Comparison of ENCODE assay signal across 16 cellular contexts in genomic region chr2:159133795-159134194, GRCh38.
DNase-seq lines count a peak whose midpoint lies in the region; ATAC-seq and TF ChIP-seq lines count a peak whose summit lies in the region.
"Had no signal": no experiment of that assay in that cellular context is flagged by ENCODE, and none has a peak within 500 bp of the region (broad histone marks: within the 10 kb centered on the region; RNA-seq: fewer than 3 reads in every experiment).

No MANE protein-coding gene starts in this region.

- no peak overlapping the region for H3K27ac ChIP-seq in A673 (ENCODE audit: low read depth, low read length, poor library complexity, severe bottlenecking)

- H3K4me3 Mint-ChIP-seq in activated T-cell treated with anti-CD3 and anti-CD28 coated beads, Interleukin-2, amount 50 U/mL, for 4 hours, result no peak overlapping the region
- H3K4me3 Mint-ChIP-seq: activated naive CD8-positive, alpha-beta T cell treated with anti-CD3 and anti-CD28 coated beads for 36 hours; CD8-positive, alpha-beta T cell; memory B cell had no signal

- no peak overlapping the region for H3K4me3 ChIP-seq in A673 (ENCODE audit: low read depth, low read length, poor library complexity, severe bottlenecking)
- no peak overlapping the region for H3K4me3 ChIP-seq in GM12865 (ENCODE audit: low read depth, low read length)

- no peaks in the 10 kb centered on the region for H3K36me3 ChIP-seq in A673 (ENCODE audit: insufficient read depth, low read length, poor library complexity, severe bottlenecking)

- no peaks in the 10 kb centered on the region for H3K27me3 ChIP-seq in A673 (replicated peaks; ENCODE audit: insufficient read depth, low read depth, low read length, poor library complexity)

- TF ChIP-seq CTCF in A673 (conservative IDR thresholded peaks at IDR 0.05; ENCODE audit: low read depth, low read length) (peak; percentile 46), GM12865 (IDR thresholded peaks at IDR 0.05; ENCODE audit: insufficient read depth, low read depth, low read length, missing control alignments) (no peak)

- no peaks in the 10 kb centered on the region for H3K9me3 Mint-ChIP-seq in activated T-cell treated with anti-CD3 and anti-CD28 coated beads, Interleukin-2, amount 50 U/mL, for 4 hours
- H3K9me3 Mint-ChIP-seq: activated naive CD8-positive, alpha-beta T cell treated with anti-CD3 and anti-CD28 coated beads for 36 hours; CD8-positive, alpha-beta T cell; memory B cell had no signal

- no peaks in the 10 kb centered on the region for H3K9me3 ChIP-seq in A673 (ENCODE audit: low read depth, low read length, poor library complexity, severe bottlenecking)

- peaks cover 22% of the 10 kb centered on the region for H3K4me1 ChIP-seq in A673 (ENCODE audit: insufficient read depth, low read length, poor library complexity, severe bottlenecking)

- DNase-seq in A673 (ENCODE audit: low spot score) (peak; percentile 42), GM12865 (ENCODE audit: low read depth) (peak; percentile 15), amniotic epithelial cell (ENCODE audit: low read depth) (peak; percentile 48), hepatic stellate cell (ENCODE audit: low spot score) (peak; percentile 20), pons (ENCODE audit: low spot score) (no peak)
- DNase-seq in activated T-cell treated with anti-CD3 and anti-CD28 coated beads, Interleukin-2, amount 50 U/mL, for 4 hours, result no peak
- no peak for DNase-seq in stimulated activated CD4-positive, alpha-beta T cell treated with anti-CD3 and anti-CD28 coated beads, Interleukin-2, amount 100 ng/mL, for 48 hours
- DNase-seq: activated naive CD8-positive, alpha-beta T cell treated with anti-CD3 and anti-CD28 coated beads for 36 hours; CD8-positive, alpha-beta T cell; effector CD8-positive, alpha-beta T cell; NCI-H1417; posterior cingulate gyrus; stimulated activated CD4-positive, alpha-beta T cell treated with anti-CD3 and anti-CD28 coated beads, Interleukin-4, amount 100 ng/mL, for 1 hour; stimulated activated naive CD4-positive, alpha-beta T cell treated with Interleukin-2 at 50 U/mL for 16 hours had no signal

- H3K27me3 Mint-ChIP-seq in activated T-cell treated with anti-CD3 and anti-CD28 coated beads, Interleukin-2, amount 50 U/mL, for 4 hours (ENCODE audit: low read depth), result no peaks in the 10 kb centered on the region
- H3K27me3 Mint-ChIP-seq: activated naive CD8-positive, alpha-beta T cell treated with anti-CD3 and anti-CD28 coated beads for 36 hours had no signal

- intact Hi-C loops in A673 (cut with micrococcal nuclease; ENCODE audit: unreplicated experiment), result no loop called here

- BruUV-seq in A673 (replicated peaks; lab: Mats Ljungman, UMichigan), result no TSS peak

- CTCF ChIA-PET in A673 (lab: Charles Lee), result no interaction called here

- no peaks in the 10 kb centered on the region for H3K36me3 Mint-ChIP-seq in activated T-cell treated with anti-CD3 and anti-CD28 coated beads, Interleukin-2, amount 50 U/mL, for 4 hours (ENCODE audit: insufficient read depth)
- H3K36me3 Mint-ChIP-seq: activated naive CD8-positive, alpha-beta T cell treated with anti-CD3 and anti-CD28 coated beads for 36 hours; CD8-positive, alpha-beta T cell; memory B cell had no signal

- ATAC-seq in activated T-cell treated with anti-CD3 and anti-CD28 coated beads, Interleukin-2, amount 50 U/mL, for 4 hours, result no peak
- no peak for ATAC-seq in HG02938 (IDR thresholded peaks at IDR 0.05; ENCODE audit: unreplicated experiment)
- ATAC-seq: CD8-positive, alpha-beta T cell had no signal

- peaks cover 9% of the 10 kb centered on the region for H3K4me1 Mint-ChIP-seq in activated T-cell treated with anti-CD3 and anti-CD28 coated beads, Interleukin-2, amount 50 U/mL, for 4 hours (ENCODE audit: low read depth)
- H3K4me1 Mint-ChIP-seq: memory B cell had no signal

- POLR2A ChIA-PET in A673 (lab: Charles Lee; ENCODE audit: low non-redundant PET), result interaction anchor here (0.6 kb wide), 1 partner anchor 1747 kb away, joined by 3 read pairs; no protein-coding TSS in a partner anchor

Comparison
In these comparisons a context has a peak if more than half of its experiments do, and no peak if none do; other contexts are left out.
1. DNase-seq: peak in A673 (single experiment), GM12865 (single experiment), amniotic epithelial cell (single experiment) and hepatic stellate cell (single experiment); none in activated T-cell treated with anti-CD3 and anti-CD28 coated beads, Interleukin-2, amount 50 U/mL, for 4 hours (single experiment), pons (single experiment) and stimulated activated CD4-positive, alpha-beta T cell treated with anti-CD3 and anti-CD28 coated beads, Interleukin-2, amount 100 ng/mL, for 48 hours (0 of 2).